Comparison of ENCODE assay signal across 18 cellular contexts in the genomic region with DNA sequence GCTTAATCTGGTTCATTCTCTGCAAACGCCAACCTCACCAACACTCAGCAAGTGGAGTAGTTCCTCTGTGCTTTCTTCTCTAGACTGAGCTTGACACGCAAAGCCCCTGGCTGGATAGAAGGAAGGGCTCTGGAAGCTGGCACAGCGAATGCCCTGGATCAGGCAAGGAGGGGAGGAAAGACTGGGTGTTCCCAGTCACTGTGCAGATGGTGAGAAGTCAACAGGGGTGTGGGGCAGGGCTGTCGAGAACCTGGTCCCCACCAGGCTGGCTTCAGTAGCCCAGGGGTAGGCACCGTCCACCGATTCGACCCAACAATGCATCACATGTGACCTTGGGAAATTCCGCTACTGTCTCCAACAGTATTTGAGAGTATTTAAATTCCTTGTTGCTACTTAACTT.
"Had no signal": no experiment of that assay in that cellular context is flagged by ENCODE, and none has a peak within 500 bp of the region (broad histone marks: within the 10 kb centered on the region; RNA-seq: fewer than 3 reads in every experiment).

No MANE protein-coding gene starts in this region.

- FAIRE-seq: urothelium cell line had no signal

- H3K9me3 ChIP-seq: esophagus squamous epithelium, gastroesophageal sphincter, left lung, lower lobe of right lung, neutrophil, right atrium auricular region, thoracic aorta, transverse colon had no signal

- DNase-seq: effector memory CD8-positive, alpha-beta T cell; esophagus squamous epithelium; foreskin fibroblast; islet precursor cell; lower lobe of right lung; naive B cell; stimulated activated CD4-positive, alpha-beta T cell treated with anti-CD3 and anti-CD28 coated beads, Interleukin-4, amount 100 ng/mL, for 1 hour; stimulated activated CD8-positive, alpha-beta memory T cell treated with anti-CD3 and anti-CD28 coated beads, Interleukin-4, amount 100 ng/mL, for 48 hours; transverse colon had no signal

- H3K27ac ChIP-seq: epithelial cell of prostate, esophagus squamous epithelium, gastroesophageal sphincter, left lung, lower lobe of right lung, neutrophil, right atrium auricular region, thoracic aorta, transverse colon had no signal

- H3K4me1 ChIP-seq: left lung, lower lobe of right lung had no signal

- ATAC-seq: effector memory CD8-positive, alpha-beta T cell; gastroesophageal sphincter; left lung; lower lobe of right lung; stimulated activated effector memory CD8-positive, alpha-beta T cell treated with anti-CD3 and anti-CD28 coated beads, Interleukin-12 subunit alpha, Interleukin-12 subunit beta, amount 100 ng/mL, for 72 hours had no signal

- H3K4me3 ChIP-seq: esophagus squamous epithelium, gastroesophageal sphincter, left lung, lower lobe of right lung, right atrium auricular region, smooth muscle cell, thoracic aorta, transverse colon had no signal

- H3K27me3 ChIP-seq: esophagus squamous epithelium, gastroesophageal sphincter, left lung, neutrophil, right atrium auricular region, transverse colon had no signal

- H3K36me3 ChIP-seq: right atrium auricular region, transverse colon had no signal
